ENCODE assay signal across 8 cellular contexts in the genomic region with DNA sequence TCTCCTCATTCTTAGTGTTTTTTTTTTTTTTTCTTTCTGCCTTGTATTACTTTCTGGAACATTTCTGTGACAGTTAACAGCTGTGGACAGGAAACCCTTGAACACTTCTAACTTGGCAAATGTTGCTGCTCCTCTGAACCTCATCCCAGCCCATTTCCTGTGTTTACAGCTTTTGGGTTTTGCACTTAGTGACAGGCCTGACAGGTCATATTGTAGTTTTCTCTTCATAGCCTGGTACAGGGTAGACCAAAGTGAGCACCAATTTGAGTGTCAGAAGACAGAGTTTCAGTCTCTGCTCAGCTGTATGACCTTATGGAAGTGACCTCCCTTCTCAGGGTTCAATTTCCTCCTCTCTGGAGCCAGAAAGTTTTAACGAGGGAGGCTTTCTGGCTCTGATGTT.
DNase-seq lines count a peak whose midpoint lies in the region; ATAC-seq and TF ChIP-seq lines count a peak whose summit lies in the region.

No MANE protein-coding gene starts in this region.

- CTCF ChIA-PET in OCI-LY7 (lab: Charles Lee; ENCODE audit: unreplicated experiment), result interaction anchor here (0.9 to 2.0 kb wide), 4 partner anchors 93 to 109 kb away, joined by 3 to 10 read pairs (median 4); a partner anchor contains a TSS

- peak overlapping the region; percentile 52 for H3K4me3 ChIP-seq in OCI-LY7 (ENCODE audit: low read depth, low read length, poor library complexity, severe bottlenecking)

- POLR2A ChIA-PET in OCI-LY7 (lab: Charles Lee), result interaction anchor here (0.6 to 2.6 kb wide), 9 partner anchors 8 to 523 kb away, joined by 3 to 12 read pairs (median 5); a partner anchor contains a TSS

- DNase-seq in OCI-LY7 (ENCODE audit: low spot score), result peak; percentile 88
- no peak for DNase-seq in caudate nucleus (lab: John Stamatoyannopoulos, UW)
- peak; percentile 86 for DNase-seq in natural killer cell treated with Interleukin-12 subunit alpha and Interleukin-12 subunit beta and Interleukin-15 and Interleukin-18, amount 100 ng/mL, for 72 hours (ENCODE audit: low spot score)
- no peak for DNase-seq in C1 segment of cervical spinal cord (lab: John Stamatoyannopoulos, UW)
- DNase-seq in NCI-H2107 treated with DMSO at 0.1 percent for 48 hours (lab: John Stamatoyannopoulos, UW; ENCODE audit: unreplicated experiment), result no peak
- DNase-seq in SHP77 treated with DMSO at 0.1 percent for 48 hours (lab: John Stamatoyannopoulos, UW), result no peak

- H3K79me2 ChIP-seq in OCI-LY7 (ENCODE audit: insufficient read depth, low read depth, low read length), result peaks cover 20% of the 10 kb centered on the region; the same call in 1 of the 2 replicates

- H3K36me3 Mint-ChIP-seq in natural killer cell treated with Interleukin-12 subunit alpha and Interleukin-12 subunit beta and Interleukin-15 and Interleukin-18, amount 100 ng/mL, for 72 hours, result peaks cover 15% of the 10 kb centered on the region

- H3K27ac ChIP-seq in OCI-LY7 (ENCODE audit: low read depth, low read length, poor library complexity, severe bottlenecking) (peak overlapping the region; percentile 96), caudate nucleus (ENCODE audit: low read depth, low read length) (peak overlapping the region; percentile 52)

- no peaks in the 10 kb centered on the region for H4K20me1 ChIP-seq in OCI-LY7 (ENCODE audit: insufficient read depth, low read length)

- peak; percentile 67 for ATAC-seq in GM18520 (IDR thresholded peaks at IDR 0.05; ENCODE audit: unreplicated experiment)
- peak; percentile 61 for ATAC-seq in HG02623 (IDR thresholded peaks at IDR 0.05; ENCODE audit: unreplicated experiment)
- peak; percentile 89 to 91 for ATAC-seq in natural killer cell treated with Interleukin-12 subunit alpha and Interleukin-12 subunit beta and Interleukin-15 and Interleukin-18, amount 100 ng/mL, for 72 hours

- peaks cover 82 to 94% of the 10 kb centered on the region in 2 donors for H3K4me1 Mint-ChIP-seq in natural killer cell treated with Interleukin-12 subunit alpha and Interleukin-12 subunit beta and Interleukin-15 and Interleukin-18, amount 100 ng/mL, for 72 hours (ENCODE audit: low read depth in 2 of 2)

- peaks cover 8% of the 10 kb centered on the region; the same call in 1 of the 2 replicates for H3K9me3 ChIP-seq in OCI-LY7 (ENCODE audit: low read length)

- no peak for TF ChIP-seq CTCF in OCI-LY7 (conservative IDR thresholded peaks at IDR 0.05; ENCODE audit: low read length)

- H3K4me1 ChIP-seq in OCI-LY7 (ENCODE audit: insufficient read depth, low read length, poor library complexity, severe bottlenecking), result peaks cover 73% of the 10 kb centered on the region

- BruUV-seq in OCI-LY7 (replicated peaks; lab: Mats Ljungman, UMichigan), result no TSS peak

- no peaks in the 10 kb centered on the region for H3K27me3 Mint-ChIP-seq in natural killer cell treated with Interleukin-12 subunit alpha and Interleukin-12 subunit beta and Interleukin-15 and Interleukin-18, amount 100 ng/mL, for 72 hours

- peak overlapping the region; percentile 50; the same call in 1 of the 2 replicates for H2AFZ ChIP-seq in OCI-LY7 (ENCODE audit: low read length)

- peaks cover 19% of the 10 kb centered on the region for H3K36me3 ChIP-seq in OCI-LY7 (ENCODE audit: insufficient read depth, low read length)

- peak overlapping the region; percentile 83 for H3K4me2 ChIP-seq in OCI-LY7 (ENCODE audit: low read length)

- H3K4me3 Mint-ChIP-seq in natural killer cell treated with Interleukin-12 subunit alpha and Interleukin-12 subunit beta and Interleukin-15 and Interleukin-18, amount 100 ng/mL, for 72 hours, result peak overlapping the region; percentile 69

- no peaks in the 10 kb centered on the region for H3K9me2 ChIP-seq in OCI-LY7 (ENCODE audit: insufficient read depth, low read length)

- intact Hi-C loops in OCI-LY7 (cut with micrococcal nuclease; ENCODE audit: unreplicated experiment), result loop anchor here (2.0 kb wide), 1 partner anchor 92 kb away; a partner anchor contains a TSS

- H3K27ac Mint-ChIP-seq in natural killer cell treated with Interleukin-12 subunit alpha and Interleukin-12 subunit beta and Interleukin-15 and Interleukin-18, amount 100 ng/mL, for 72 hours, result peak overlapping the region; percentile 98

- H3K9me3 Mint-ChIP-seq in natural killer cell treated with Interleukin-12 subunit alpha and Interleukin-12 subunit beta and Interleukin-15 and Interleukin-18, amount 100 ng/mL, for 72 hours, result no peaks in the 10 kb centered on the region

Comparison
In these comparisons a context has a peak if more than half of its experiments do, and no peak if none do; other contexts are left out.
1. DNase-seq: peak in OCI-LY7 (single experiment) and natural killer cell treated with Interleukin-12 subunit alpha and Interleukin-12 subunit beta and Interleukin-15 and Interleukin-18, amount 100 ng/mL, for 72 hours (single experiment); none in caudate nucleus (0 of 61), C1 segment of cervical spinal cord (0 of 14), NCI-H2107 treated with DMSO at 0.1 percent for 48 hours (single experiment) and SHP77 treated with DMSO at 0.1 percent for 48 hours (single experiment).
2. Peak in every context shown above with its lines, with median percentiles within 50 percentile points of each other: ATAC-seq.